8 cellular contexts compared by ENCODE assay signal in genomic region chr15:50358805-50359204, GRCh38. TPM values are rescaled to one million over a fixed set of nuclear protein-coding genes. Genes with fewer than 3 reads are reported as not detected.
DNase-seq lines count a peak whose midpoint lies in the region; ATAC-seq and TF ChIP-seq lines count a peak whose summit lies in the region.

No MANE protein-coding gene starts in this region.

- H3K4me3 ChIP-seq in GM23248 (no peak overlapping the region), fibroblast of lung (replicated peaks in 1 of 4; ENCODE audit: control extremely low read depth in 1 of 4, insufficient read depth in 1 of 4, low read depth in 3 of 4, low read length in 4 of 4) (no peak overlapping the region), esophagus squamous epithelium (no peak overlapping the region)

- H3F3A ChIP-seq in GM23248 (ENCODE audit: insufficient read depth): peaks cover under 1% of the 10 kb centered on the region

- H3K36me3 ChIP-seq in GM23248 (ENCODE audit: low read depth) (peaks cover 27% of the 10 kb centered on the region), fibroblast of lung (ENCODE audit: control insufficient read depth, insufficient read depth, low read length) (peaks cover 7% of the 10 kb centered on the region), esophagus squamous epithelium (peaks cover 0 to 58% (median 0%) of the 10 kb centered on the region in 3 donors)

- H3K27me3 ChIP-seq in GM23248 (replicated peaks; ENCODE audit: insufficient read depth) (no peaks in the 10 kb centered on the region), fibroblast of lung (ENCODE audit: control insufficient read depth, insufficient read depth, low read length) (no peaks in the 10 kb centered on the region), esophagus squamous epithelium (no peaks in the 10 kb centered on the region)

- peak overlapping the region; percentile 30 for H3K4me2 ChIP-seq in GM23248 (ENCODE audit: unreplicated experiment)
- H3K4me2 ChIP-seq in fibroblast of lung (ENCODE audit: extremely low read depth, insufficient read depth, low read length): no peak overlapping the region

- TF ChIP-seq CTCF in fibroblast of lung (conservative IDR thresholded peaks at IDR 0.05 in 1 of 2, IDR thresholded peaks at IDR 0.05 in 1 of 2; ENCODE audit: low read depth in 1 of 2, low read length in 2 of 2) (peak in 1 of 2 donors; percentile 32), esophagus squamous epithelium (IDR thresholded peaks at IDR 0.05) (peak in 2 of 6 experiments; percentile 18 to 48)

- no peaks in the 10 kb centered on the region for H3K9me2 ChIP-seq in GM23248 (ENCODE audit: insufficient read depth)

- TF ChIP-seq POLR2A in esophagus squamous epithelium (IDR thresholded peaks at IDR 0.05): no peak

- no peaks in the 10 kb centered on the region for H4K20me1 ChIP-seq in GM23248 (ENCODE audit: insufficient read depth)
- H4K20me1 ChIP-seq in fibroblast of lung (ENCODE audit: control insufficient read depth, extremely low read depth, insufficient read depth, low read length): no peaks in the 10 kb centered on the region

- WGBS in GM23248 (ENCODE audit: low coverage in 1 of 2, low lambda C conversion rate in 2 of 2, missing lambda C conversion rate in 2 of 2), 2 experiments: 71 to 76% methylated on average over 1 of the region's 1 CpG
- 91 to 100% methylated on average over 1 of the region's 1 CpG for WGBS in esophagus squamous epithelium, 2 donors

- in situ Hi-C loops in GM23248 (cut with MboI): no loop called here

- H3K4me1 ChIP-seq in GM23248 (ENCODE audit: insufficient read depth) (peaks cover 13% of the 10 kb centered on the region), fibroblast of lung (ENCODE audit: control insufficient read depth, extremely low read depth, insufficient read depth, low read length) (no peaks in the 10 kb centered on the region), esophagus squamous epithelium (peaks cover 0 to 28% (median 12%) of the 10 kb centered on the region in 3 donors)

- DNase-seq in CD1c-positive myeloid dendritic cell (ENCODE audit: extremely low spot score) (peak; percentile 47), GM23248 (peak; percentile 72), SHP77 treated with DMSO at 0.1 percent for 48 hours (lab: John Stamatoyannopoulos, UW) (peak; percentile 5), fibroblast of lung (ENCODE audit: low read depth in 2 of 2) (peak; percentile 30 to 52), esophagus squamous epithelium (lab: John Stamatoyannopoulos, UW) (no peak), NCI-H446 treated with DMSO at 0.1 percent for 48 hours (lab: John Stamatoyannopoulos, UW) (no peak), NCI-H1092 (lab: John Stamatoyannopoulos, UW) (no peak)

- peaks cover 77% of the 10 kb centered on the region for H3K79me2 ChIP-seq in GM23248 (ENCODE audit: insufficient read depth)
- H3K79me2 ChIP-seq in fibroblast of lung (ENCODE audit: control insufficient read depth, insufficient read depth, low read length): peaks cover 41% of the 10 kb centered on the region

- H3K9ac ChIP-seq in GM23248 (no peak overlapping the region), fibroblast of lung (ENCODE audit: insufficient read depth, low read length) (no peak overlapping the region)

- intact Hi-C loops in esophagus squamous epithelium (cut with DNase I): no loop called here

- H2AFZ ChIP-seq in GM23248: no peak overlapping the region
- no peak overlapping the region for H2AFZ ChIP-seq in fibroblast of lung (ENCODE audit: low read length)

- ATAC-seq in HG03196 (IDR thresholded peaks at IDR 0.05; ENCODE audit: unreplicated experiment): no peak

- H3K9me3 ChIP-seq in GM23248 (ENCODE audit: low read depth): no peaks in the 10 kb centered on the region
- H3K9me3 ChIP-seq in fibroblast of lung (ENCODE audit: control insufficient read depth, insufficient read depth, low read depth, low read length): no peaks in the 10 kb centered on the region
- H3K9me3 ChIP-seq in esophagus squamous epithelium: no peaks in the 10 kb centered on the region

- H3K27ac ChIP-seq in GM23248 (no peak overlapping the region), fibroblast of lung (ENCODE audit: insufficient read depth, low read length) (no peak overlapping the region), esophagus squamous epithelium (no peak overlapping the region)

RNA-seq across cellular contexts. Expression of gene GABPB1, which starts 3.8 kb away (rescaled TPM):
- total RNA-seq in GM23248 (2014; rRNA removed; shearing (Covaris generic)): 24.8 and 32.6 TPM in 2 replicates
- polyA plus RNA-seq in GM23248 (2016; fragmentation: Nextera tagmentation; extraction: Ambion mirVana) (22.8 and 25.7 TPM in 2 replicates), fibroblast of lung (25.3 and 25.4 TPM in 2 replicates)
- total RNA-seq in fibroblast of lung (39.0 and 40.1 TPM in 2 replicates), esophagus squamous epithelium (10 to 100 TPM in 3 of 4 donors, 1 to 10 TPM in 1; 9.2 to 21.6 (median 16.3) TPM)
- polyA plus RNA-seq in fibroblast of lung (2012): 15.0 and 17.9 TPM in 2 replicates
- polyA minus RNA-seq in fibroblast of lung (ENCODE audit: low replicate concordance): 19.6 and 21.9 TPM in 2 replicates

Comparison
In these comparisons a context has a peak if more than half of its experiments do, and no peak if none do; other contexts are left out.
1. DNase-seq: peak in CD1c-positive myeloid dendritic cell (single experiment), GM23248 (single experiment), SHP77 treated with DMSO at 0.1 percent for 48 hours (single experiment) and fibroblast of lung (2 of 2); none in esophagus squamous epithelium (single experiment), NCI-H446 treated with DMSO at 0.1 percent for 48 hours (single experiment) and NCI-H1092 (single experiment).